Comparison of ENCODE assay signal across 27 cellular contexts in genomic region chr5:34600118-34600493, GRCh38. TPM values are rescaled to one million over a fixed set of nuclear protein-coding genes. Genes with fewer than 3 reads are reported as not detected.
"Had no signal": no experiment of that assay in that cellular context is flagged by ENCODE, and none has a peak within 500 bp of the region (broad histone marks: within the 10 kb centered on the region; RNA-seq: fewer than 3 reads in every experiment).

No MANE protein-coding gene starts in this region.

- H3K4me3 ChIP-seq: left lung, lung, mucosa of descending colon, pancreas, prostate gland, sigmoid colon, spleen, suprapubic skin, thoracic aorta, tibial artery, upper lobe of right lung had no signal

- H3K36me3 ChIP-seq: left lung, pancreas, prostate gland, sigmoid colon, spleen, suprapubic skin, thoracic aorta, tibial artery, upper lobe of right lung had no signal

- H3K4me1 Mint-ChIP-seq: naive thymus-derived CD4-positive, alpha-beta T cell; stimulated activated effector memory CD8-positive, alpha-beta T cell treated with anti-CD3 and anti-CD28 coated beads, Interleukin-12 subunit alpha, Interleukin-12 subunit beta, amount 100 ng/mL, for 72 hours had no signal

- H3K9me3 Mint-ChIP-seq: naive thymus-derived CD4-positive, alpha-beta T cell; natural killer cell treated with Interleukin-12 subunit alpha and Interleukin-12 subunit beta and Interleukin-15 and Interleukin-18, amount 100 ng/mL, for 72 hours; stimulated activated effector memory CD8-positive, alpha-beta T cell treated with anti-CD3 and anti-CD28 coated beads, Interleukin-12 subunit alpha, Interleukin-12 subunit beta, amount 100 ng/mL, for 72 hours; stimulated activated naive CD8-positive, alpha-beta T cell treated with anti-CD3 and anti-CD28 coated beads, Interleukin-15, Interleukin-2, amounts not matched to agents 100 ng/mL and 50 ng/mL, for 24 hours had no signal

- H3K27ac Mint-ChIP-seq: naive thymus-derived CD4-positive, alpha-beta T cell; natural killer cell treated with Interleukin-12 subunit alpha and Interleukin-12 subunit beta and Interleukin-15 and Interleukin-18, amount 100 ng/mL, for 72 hours; stimulated activated effector memory CD8-positive, alpha-beta T cell treated with anti-CD3 and anti-CD28 coated beads, Interleukin-12 subunit alpha, Interleukin-12 subunit beta, amount 100 ng/mL, for 72 hours; stimulated activated naive CD8-positive, alpha-beta T cell treated with anti-CD3 and anti-CD28 coated beads, Interleukin-15, Interleukin-2, amounts not matched to agents 100 ng/mL and 50 ng/mL, for 24 hours had no signal

- DNase-seq: islet precursor cell; kidney glomerular epithelial cell; left lung; mesendoderm; midbrain; naive thymus-derived CD4-positive, alpha-beta T cell; pancreas; posterior cingulate gyrus; retina; right cardiac atrium; sigmoid colon; spleen; stimulated activated CD4-positive, alpha-beta T cell treated with anti-CD3 and anti-CD28 coated beads, Interleukin-4, amount 100 ng/mL, for 24 hours; stimulated activated naive CD4-positive, alpha-beta T cell; tibial artery; trophoblast cell; upper lobe of right lung had no signal

- FAIRE-seq: pancreas, small intestine, urothelium cell line had no signal

- ATAC-seq: left lung; naive thymus-derived CD4-positive, alpha-beta T cell; natural killer cell treated with Interleukin-12 subunit alpha and Interleukin-12 subunit beta and Interleukin-15 and Interleukin-18, amount 100 ng/mL, for 72 hours; pancreas; right cardiac atrium; stimulated activated effector memory CD8-positive, alpha-beta T cell treated with anti-CD3 and anti-CD28 coated beads, Interleukin-12 subunit alpha, Interleukin-12 subunit beta, amount 100 ng/mL, for 72 hours; upper lobe of right lung had no signal

- H3K9me3 ChIP-seq: left lung, mucosa of descending colon, pancreas, prostate gland, sigmoid colon, spleen, suprapubic skin, thoracic aorta, tibial artery, upper lobe of right lung had no signal

- H3K27ac ChIP-seq: left lung, pancreas, prostate gland, sigmoid colon, spleen, suprapubic skin, thoracic aorta, tibial artery, upper lobe of right lung had no signal

- H3K36me3 Mint-ChIP-seq: naive thymus-derived CD4-positive, alpha-beta T cell; natural killer cell treated with Interleukin-12 subunit alpha and Interleukin-12 subunit beta and Interleukin-15 and Interleukin-18, amount 100 ng/mL, for 72 hours; stimulated activated effector memory CD8-positive, alpha-beta T cell treated with anti-CD3 and anti-CD28 coated beads, Interleukin-12 subunit alpha, Interleukin-12 subunit beta, amount 100 ng/mL, for 72 hours had no signal

- H3K4me1 ChIP-seq: pancreas, prostate gland had no signal

- H3K4me3 Mint-ChIP-seq: naive thymus-derived CD4-positive, alpha-beta T cell; natural killer cell treated with Interleukin-12 subunit alpha and Interleukin-12 subunit beta and Interleukin-15 and Interleukin-18, amount 100 ng/mL, for 72 hours; stimulated activated effector memory CD8-positive, alpha-beta T cell treated with anti-CD3 and anti-CD28 coated beads, Interleukin-12 subunit alpha, Interleukin-12 subunit beta, amount 100 ng/mL, for 72 hours; stimulated activated naive CD8-positive, alpha-beta T cell treated with anti-CD3 and anti-CD28 coated beads, Interleukin-15, Interleukin-2, amounts not matched to agents 100 ng/mL and 50 ng/mL, for 24 hours had no signal

- H3K27me3 ChIP-seq: left lung, pancreas, sigmoid colon, spleen, suprapubic skin, tibial artery, upper lobe of right lung had no signal

RNA-seq across cellular contexts. Expression of gene RAI14, which starts 56.0 kb away (rescaled TPM):
- polyA plus RNA-seq: naive thymus-derived CD4-positive, alpha-beta T cell had no signal
